2 cellular contexts compared by ENCODE assay signal in the genomic region with DNA sequence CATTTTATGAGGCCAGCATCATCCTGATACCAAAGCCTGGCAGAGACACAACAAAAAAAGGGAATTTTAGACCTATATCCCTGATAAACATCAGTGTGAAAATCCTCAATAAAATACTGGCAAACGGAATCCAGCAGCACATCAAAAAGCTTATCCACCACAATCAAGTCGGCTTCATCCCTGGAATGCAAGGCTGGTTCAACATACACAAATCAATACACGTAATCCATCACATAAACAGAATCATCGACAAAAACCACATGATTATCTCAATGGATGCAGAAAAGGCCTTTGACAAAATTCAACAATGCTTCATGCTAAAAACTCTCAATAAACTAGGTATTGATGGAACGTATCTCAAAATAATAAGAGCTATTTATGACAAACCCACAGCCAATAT. TPM values are rescaled to one million over a fixed set of nuclear protein-coding genes. Genes with fewer than 3 reads are reported as not detected.
"Had no signal": no experiment of that assay in that cellular context is flagged by ENCODE, and none has a peak within 500 bp of the region (broad histone marks: within the 10 kb centered on the region; RNA-seq: fewer than 3 reads in every experiment).

No MANE protein-coding gene starts in this region.

RNA-seq across cellular contexts. Expression of gene ICA1, which starts 18.9 kb away (rescaled TPM):
- total RNA-seq: SJCRH30, SJSA1 had no signal
